In genomic region chr6:10426781-10427279, GRCh38 we compare ENCODE assay signal across 8 cellular contexts. TPM values are rescaled to one million over a fixed set of nuclear protein-coding genes. Genes with fewer than 3 reads are reported as not detected.
DNase-seq lines count a peak whose midpoint lies in the region; FAIRE-seq and TF ChIP-seq lines count a peak whose summit lies in the region.

No MANE protein-coding gene starts in this region.

- H3K4me3 Mint-ChIP-seq in CD4-positive, alpha-beta memory T cell = peak overlapping the region; percentile 41 to 78 (median 60)
- H3K4me3 Mint-ChIP-seq in neural progenitor cell = peak overlapping the region; percentile 84

- H3K27me3 Mint-ChIP-seq in CD4-positive, alpha-beta memory T cell = peaks cover 47 to 67% of the 10 kb centered on the region in 2 donors
- peaks cover 56% of the 10 kb centered on the region for H3K27me3 Mint-ChIP-seq in neural progenitor cell (ENCODE audit: insufficient read depth, low read depth)

- no peak overlapping the region for H3K18ac ChIP-seq in H1 (ENCODE audit: extremely low read depth, low read length)

- peaks cover 18% of the 10 kb centered on the region for H3K4me1 ChIP-seq in CD4-positive, alpha-beta memory T cell (ENCODE audit: insufficient read depth, low read length)
- H3K4me1 ChIP-seq in MM.1S (ENCODE audit: low read length) = peaks cover 13% of the 10 kb centered on the region
- peaks cover 3 to 26% (median 12%) of the 10 kb centered on the region in 4 experiments for H3K4me1 ChIP-seq in H1 (replicated peaks in 1 of 4; ENCODE audit: control insufficient read depth in 3 of 4, insufficient read depth in 4 of 4, low read length in 3 of 4)
- H3K4me1 ChIP-seq in neural progenitor cell = peaks cover 13% of the 10 kb centered on the region

- peaks cover 0 to 9% (median 0%) of the 10 kb centered on the region in 8 donors for H3K9me3 Mint-ChIP-seq in CD4-positive, alpha-beta memory T cell
- H3K9me3 Mint-ChIP-seq in neural progenitor cell = no peaks in the 10 kb centered on the region

- H2BK20ac ChIP-seq in H1 (ENCODE audit: low read length) = no peak overlapping the region

- peak overlapping the region; percentile 83 for H3K9ac ChIP-seq in MM.1S (ENCODE audit: low read length)
- H3K9ac ChIP-seq in H1 (replicated peaks in 1 of 4; ENCODE audit: extremely low read depth in 1 of 4, low read depth in 3 of 4, low read length in 3 of 4) = no peak overlapping the region
- H3K9ac ChIP-seq in neural progenitor cell = no peak overlapping the region

- CTCF ChIA-PET in CD4-positive, alpha-beta memory T cell (lab: Charles Lee; ENCODE audit: partially characterized antibody) = no interaction called here
- CTCF ChIA-PET in H1 (lab: Charles Lee; ENCODE audit: partially characterized antibody) = interaction anchor here (9.9 to 21.9 kb wide), 2 partner anchors 14 to 43 kb away, joined by 135 to 365 read pairs; partner anchors contain the start of gene TFAP2A

- H3K79me2 ChIP-seq in MM.1S (ENCODE audit: low read length) (no peaks in the 10 kb centered on the region), H1 (ENCODE audit: control insufficient read depth in 1 of 2, insufficient read depth in 2 of 2, low read length in 2 of 2) (no peaks in the 10 kb centered on the region), neural progenitor cell (ENCODE audit: low read depth) (no peaks in the 10 kb centered on the region)

- no peak overlapping the region for H3K14ac ChIP-seq in H1 (ENCODE audit: insufficient read length)

- TF ChIP-seq RAD21 in H1 (IDR thresholded peaks at IDR 0.05 in 1 of 2, conservative IDR thresholded peaks at IDR 0.05 in 1 of 2; ENCODE audit: low read depth in 2 of 2, low read length in 2 of 2) = no peak

- H3K79me1 ChIP-seq in H1 (ENCODE audit: low read depth, low read length) = no peaks in the 10 kb centered on the region

- no peak overlapping the region for H4K91ac ChIP-seq in H1 (replicated peaks; ENCODE audit: insufficient read length, low read length)

- no peak overlapping the region for H2AK5ac ChIP-seq in H1 (ENCODE audit: low read depth, low read length)

- no peak overlapping the region for H2BK120ac ChIP-seq in H1 (replicated peaks; ENCODE audit: low read depth, low read length)

- no peak overlapping the region for H4K5ac ChIP-seq in H1 (ENCODE audit: insufficient read length, low read depth, low read length)

- H4K20me1 ChIP-seq in MM.1S (ENCODE audit: insufficient read depth, low read length) (no peaks in the 10 kb centered on the region), H1 (replicated peaks in 1 of 2; ENCODE audit: control insufficient read depth in 1 of 2, insufficient read depth in 2 of 2, low read length in 2 of 2) (peaks cover 16 to 33% of the 10 kb centered on the region in 2 experiments), neural progenitor cell (ENCODE audit: low read depth) (peaks cover 42% of the 10 kb centered on the region)

- H3K4me3 ChIP-seq in CD4-positive, alpha-beta memory T cell (ENCODE audit: low read length in 2 of 2) = peak overlapping the region in 1 of 2 donors; percentile 2
- H3K4me3 ChIP-seq in MM.1S (ENCODE audit: low read length) = peak overlapping the region; percentile 83
- H3K4me3 ChIP-seq in H1 (ENCODE audit: extremely low read depth in 1 of 4, insufficient read depth in 2 of 4, low read depth in 3 of 4, low read length in 4 of 4) = peak overlapping the region; percentile 16 to 59 (median 54); a peak in 7 of 8 replicates
- peak overlapping the region; percentile 53 for H3K4me3 ChIP-seq in neural progenitor cell

- no peak overlapping the region for H3K56ac ChIP-seq in H1 (replicated peaks; ENCODE audit: insufficient read length, low read depth, low read length)

- H3K4me1 Mint-ChIP-seq in CD4-positive, alpha-beta memory T cell = peaks cover 10 to 29% (median 17%) of the 10 kb centered on the region in 4 donors
- peaks cover 25% of the 10 kb centered on the region for H3K4me1 Mint-ChIP-seq in neural progenitor cell

- intact Hi-C loops in CD4-positive, alpha-beta memory T cell (cut with micrococcal nuclease) = no loop called here

- no peak overlapping the region for H4K8ac ChIP-seq in H1 (ENCODE audit: extremely low read depth, insufficient read depth, low read length)

- H3F3A ChIP-seq in MM.1S (ENCODE audit: insufficient read depth, low read length) (peaks cover 7% of the 10 kb centered on the region; the same call in 1 of the 2 replicates), neural progenitor cell (ENCODE audit: low read depth) (peaks cover 9% of the 10 kb centered on the region)

- no peak overlapping the region for H3K27ac Mint-ChIP-seq in CD4-positive, alpha-beta memory T cell
- no peak overlapping the region for H3K27ac Mint-ChIP-seq in neural progenitor cell

- WGBS in H1 (ENCODE audit: extremely low coverage in 1 of 2, insufficient coverage in 1 of 2, insufficient read length in 1 of 2, insufficient replicate concordance in 2 of 2, low coverage in 1 of 2, low lambda C conversion rate in 2 of 2, missing lambda C conversion rate in 1 of 2), 2 experiments = 17% methylated on average over 6 of the region's 6 CpGs; no CpG with 5 or more reads in 1 of the 2 experiments

- no peaks in the 10 kb centered on the region for H3K9me3 ChIP-seq in CD4-positive, alpha-beta memory T cell (ENCODE audit: control insufficient read depth in 1 of 2, low read length in 2 of 2)
- no peaks in the 10 kb centered on the region for H3K9me3 ChIP-seq in MM.1S (replicated peaks; ENCODE audit: insufficient read depth, low read length)
- no peaks in the 10 kb centered on the region for H3K9me3 ChIP-seq in H1 (ENCODE audit: insufficient read depth in 2 of 2, low read depth in 1 of 2, low read length in 1 of 2)
- no peaks in the 10 kb centered on the region for H3K9me3 ChIP-seq in neural progenitor cell (ENCODE audit: low read depth)

- FAIRE-seq in H1 (lab: Jason Lieb, UNC) = no peak

- no peaks in the 10 kb centered on the region for H3K36me3 ChIP-seq in CD4-positive, alpha-beta memory T cell (ENCODE audit: insufficient read depth, low read length)
- H3K36me3 ChIP-seq in MM.1S (replicated peaks; ENCODE audit: insufficient read depth, low read length) (no peaks in the 10 kb centered on the region), H1 (ENCODE audit: control insufficient read depth in 2 of 4, insufficient read depth in 4 of 4, low read length in 3 of 4) (peaks cover 0 to 4% (median 0%) of the 10 kb centered on the region in 4 experiments; a peak in 1 of 8 replicates), neural progenitor cell (no peaks in the 10 kb centered on the region)

- H2AFZ ChIP-seq in MM.1S (ENCODE audit: low read length) (peak overlapping the region; percentile 98), H1 (ENCODE audit: low read length) (0 out of 2 replicates have a peak overlapping the region, but pooled peaks have one; percentile 55), neural progenitor cell (replicated peaks) (peak overlapping the region; percentile 51)

- TF ChIP-seq EP300 in H1 (IDR thresholded peaks at IDR 0.05; ENCODE audit: borderline replicate concordance in 1 of 2, low read depth in 2 of 2, low read length in 2 of 2) = no peak

- TF ChIP-seq CTCF in MM.1S (IDR thresholded peaks at IDR 0.05; ENCODE audit: low read length) (no peak), H1 (IDR thresholded peaks at IDR 0.05; ENCODE audit: control extremely low read depth in 1 of 3, insufficient read depth in 1 of 3, low read depth in 1 of 3, low read length in 3 of 3) (no peak), neural progenitor cell (IDR thresholded peaks at IDR 0.05) (no peak)

- H3K27ac ChIP-seq in CD4-positive, alpha-beta memory T cell (ENCODE audit: low read depth, low read length) = no peak overlapping the region
- H3K27ac ChIP-seq in MM.1S (ENCODE audit: low read length) = peak overlapping the region; percentile 60; the same call in 1 of the 2 replicates
- H3K27ac ChIP-seq in H1 (ENCODE audit: low read depth, low read length) = no peak overlapping the region
- H3K27ac ChIP-seq in neural progenitor cell = no peak overlapping the region
- no peak overlapping the region for H3K27ac ChIP-seq in caudate nucleus (ENCODE audit: low read depth, low read length)

- no peak for TF ChIP-seq POLR2A in H1 (IDR thresholded peaks at IDR 0.05; ENCODE audit: control extremely low read depth in 1 of 2, low read depth in 2 of 2, low read length in 2 of 2)

- H2BK12ac ChIP-seq in H1 (ENCODE audit: low read depth, low read length) = no peak overlapping the region

- POLR2A ChIA-PET in CD4-positive, alpha-beta memory T cell (lab: Charles Lee; ENCODE audit: partially characterized antibody) = no interaction called here
- POLR2A ChIA-PET in H1 (lab: Charles Lee; ENCODE audit: partially characterized antibody) = no interaction called here

- H3K4ac ChIP-seq in H1 (replicated peaks; ENCODE audit: insufficient read length, low read depth, low read length) = no peak overlapping the region

- H2BK15ac ChIP-seq in H1 (ENCODE audit: low read length) = no peak overlapping the region

- peaks cover 38% of the 10 kb centered on the region for H3K27me3 ChIP-seq in CD4-positive, alpha-beta memory T cell (ENCODE audit: insufficient read depth, low read length)
- H3K27me3 ChIP-seq in MM.1S (replicated peaks; ENCODE audit: insufficient read depth, low read length) = no peaks in the 10 kb centered on the region; the same call in 1 of the 2 replicates
- peaks cover 60 to 73% (median 67%) of the 10 kb centered on the region in 4 experiments for H3K27me3 ChIP-seq in H1 (replicated peaks in 1 of 4; ENCODE audit: control insufficient read depth in 3 of 4, extremely low read depth in 1 of 4, insufficient read depth in 3 of 4, low read length in 3 of 4)
- peaks cover 90% of the 10 kb centered on the region for H3K27me3 ChIP-seq in neural progenitor cell

- H3K36me3 Mint-ChIP-seq in CD4-positive, alpha-beta memory T cell = peaks cover 1 to 2% of the 10 kb centered on the region in 2 donors
- H3K36me3 Mint-ChIP-seq in neural progenitor cell = no peaks in the 10 kb centered on the region

- H3K4me2 ChIP-seq in MM.1S (ENCODE audit: low read depth, low read length) = peak overlapping the region; percentile 97
- H3K4me2 ChIP-seq in H1 (ENCODE audit: insufficient read depth in 1 of 2, low read depth in 2 of 2, low read length in 2 of 2) = peak overlapping the region; percentile 63 to 77
- peak overlapping the region; percentile 88 for H3K4me2 ChIP-seq in neural progenitor cell

- no peaks in the 10 kb centered on the region for H3K9me2 ChIP-seq in MM.1S (replicated peaks; ENCODE audit: insufficient read depth, low read length)

- no peaks in the 10 kb centered on the region; the same call in 1 of the 2 replicates for H3K23me2 ChIP-seq in H1 (ENCODE audit: low read depth, low read length)

- no peak for DNase-seq in CD4-positive, alpha-beta memory T cell
- DNase-seq in MM.1S (no peak), H1 (ENCODE audit: low read depth in 1 of 2, low spot score in 2 of 2) (no peak), neural progenitor cell (ENCODE audit: low spot score) (no peak), UCSD-AML1 (lab: John Stamatoyannopoulos, UW; ENCODE audit: unreplicated experiment) (no peak), caudate nucleus (lab: John Stamatoyannopoulos, UW) (no peak), GF-D8 (lab: John Stamatoyannopoulos, UW) (no peak)
- no peak for DNase-seq in activated CD4-positive, CD25-positive, alpha-beta regulatory T cell (lab: John Stamatoyannopoulos, UW)

- H3K23ac ChIP-seq in H1 (ENCODE audit: insufficient read length) = no peak overlapping the region

- H2BK5ac ChIP-seq in H1 (ENCODE audit: low read depth, low read length) = no peak overlapping the region

RNA-seq across cellular contexts. Expression of gene TFAP2A, which starts 12.0 kb away (rescaled TPM):
- not detected for total RNA-seq in CD4-positive, alpha-beta memory T cell
- polyA plus RNA-seq in CD4-positive, alpha-beta memory T cell = not detected
- 0.10 TPM in 1 of 2 replicates, not detected in the other for total RNA-seq in H1 (2021; fragmentation: NEBNext Ultra II Directional; extraction: Animal tissue kit (Norgen Biotek cat#: 25700))
- polyA plus RNA-seq in H1 (2011; rRNA removed) = 0.23 and 0.24 TPM in 2 replicates
- 0.12 TPM for polyA plus RNA-seq in H1 (2011; cell fraction: cytosol; rRNA removed)
- 0.24 TPM for polyA plus RNA-seq in H1 (2011; cell fraction: nucleus; rRNA removed)
- 0.25 to 0.49 TPM (median 0.33 TPM) in 4 replicates for polyA plus RNA-seq in H1 (2012, experiment 1 of 2)
- polyA plus RNA-seq in H1 (2012, experiment 2 of 2) = 0.30 TPM
- polyA plus RNA-seq in H1 (2013, experiment 1 of 2) = 0.08 TPM
- 0.07 TPM for polyA plus RNA-seq in H1 (2013, experiment 2 of 2)
- 0.41 TPM in 1 of 2 replicates, not detected in the other for polyA minus RNA-seq in H1 (2011; rRNA and poly(A)+ RNA removed)
- polyA minus RNA-seq in H1 (2011; cell fraction: cytosol; rRNA and poly(A)+ RNA removed) = 2.3 TPM
- 1.1 TPM for polyA minus RNA-seq in H1 (2011; cell fraction: nucleus; rRNA and poly(A)+ RNA removed)
- 0.39 and 0.65 TPM in 2 replicates for total RNA-seq in neural progenitor cell (ENCODE audit: low replicate concordance)
